Comparison of ENCODE assay signal across 18 cellular contexts in the genomic region with DNA sequence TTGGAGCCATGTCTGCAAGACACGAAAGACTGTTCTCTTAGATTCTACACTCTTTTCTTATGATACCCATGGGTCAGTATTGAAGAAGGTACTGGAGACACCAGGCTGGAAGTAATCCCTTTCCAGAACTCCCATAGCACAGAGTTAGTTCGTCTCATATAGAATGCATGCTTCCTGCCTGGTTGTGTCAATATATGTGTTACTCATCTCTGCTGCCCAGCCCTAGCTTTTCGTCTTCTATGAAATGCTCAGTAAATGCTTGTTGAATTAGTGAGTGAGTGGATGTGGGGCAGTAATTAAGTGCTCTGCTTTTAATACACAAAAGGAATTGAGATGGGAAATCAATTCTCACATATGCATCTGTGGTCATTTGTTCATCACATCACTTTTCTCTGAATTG. TPM values are rescaled to one million over a fixed set of nuclear protein-coding genes. Genes with fewer than 3 reads are reported as not detected.
DNase-seq lines count a peak whose midpoint lies in the region; ATAC-seq and TF ChIP-seq lines count a peak whose summit lies in the region.
"Had no signal": no experiment of that assay in that cellular context is flagged by ENCODE, and none has a peak within 500 bp of the region (broad histone marks: within the 10 kb centered on the region; RNA-seq: fewer than 3 reads in every experiment).

No MANE protein-coding gene starts in this region.

- no peak overlapping the region; the same call in 1 of the 2 replicates for H3K4me3 Mint-ChIP-seq in HFFc6
- H3K4me3 Mint-ChIP-seq: B cell; CD4-positive, alpha-beta T cell; H9; T-cell had no signal

- H3K9me3 Mint-ChIP-seq in HFFc6: no peaks in the 10 kb centered on the region; the same call in 1 of the 2 replicates
- H3K9me3 Mint-ChIP-seq: CD4-positive, alpha-beta T cell had no signal

- DNase-seq in EH (ENCODE audit: low read depth) (peak; percentile 55), HFFc6 (peak; percentile 53), adipocyte (ENCODE audit: low read depth) (peak; percentile 24), cerebellum (ENCODE audit: low spot score) (no peak), NCI-H1105 treated with DMSO at 0.1 percent for 48 hours (lab: John Stamatoyannopoulos, UW) (no peak)
- DNase-seq: CD4-positive, alpha-beta T cell; DMS79; H9; KBM-7; NCI-H1436; NCI-H2029; NCI-H2171 treated with DMSO at 0.1 percent for 48 hours; NCI-H748 treated with DMSO at 0.1 percent for 48 hours; PC-9; T-cell had no signal

- H3K36me3 ChIP-seq in adipocyte (ENCODE audit: control insufficient read depth, insufficient read depth, low read length, severe bottlenecking): no peaks in the 10 kb centered on the region

- peaks cover 27% of the 10 kb centered on the region for H3K4me1 Mint-ChIP-seq in HFFc6 (ENCODE audit: low read depth)
- H3K4me1 Mint-ChIP-seq: B cell, H9, T-cell had no signal

- no peaks in the 10 kb centered on the region for H3K9me3 ChIP-seq in adipocyte (ENCODE audit: control insufficient read depth, low read length)

- peaks cover 4% of the 10 kb centered on the region; the same call in 1 of the 2 replicates for H3K36me3 Mint-ChIP-seq in HFFc6 (ENCODE audit: low read depth)
- H3K36me3 Mint-ChIP-seq: T-cell had no signal

- no peaks in the 10 kb centered on the region for H3K4me1 ChIP-seq in adipocyte (ENCODE audit: control insufficient read depth, insufficient read depth, low read length)

- no peaks in the 10 kb centered on the region; the same call in none of the 2 replicates for H3K27me3 Mint-ChIP-seq in HFFc6 (ENCODE audit: insufficient read depth)
- H3K27me3 Mint-ChIP-seq: CD4-positive, alpha-beta T cell had no signal

- H3K4me3 ChIP-seq in adipocyte (ENCODE audit: low read length): no peak overlapping the region
- H3K4me3 ChIP-seq: PC-9 had no signal

- peak overlapping the region; percentile 56 for H3K27ac Mint-ChIP-seq in HFFc6
- H3K27ac Mint-ChIP-seq: B cell; CD4-positive, alpha-beta T cell; H9; T-cell had no signal

- H3K9ac ChIP-seq in adipocyte (ENCODE audit: low read length): no peak overlapping the region

- no peak for TF ChIP-seq CTCF in HFFc6 (IDR thresholded peaks at IDR 0.05)

- H3K27me3 ChIP-seq in adipocyte (replicated peaks; ENCODE audit: control insufficient read depth, insufficient read depth, low read length): no peaks in the 10 kb centered on the region

- ATAC-seq in esophagus mucosa: peak; percentile 52
- ATAC-seq in GM19023 (IDR thresholded peaks at IDR 0.05; ENCODE audit: unreplicated experiment): no peak
- ATAC-seq: T-cell had no signal

RNA-seq across cellular contexts. Expression of gene ADCY10, which starts 32.1 kb away (rescaled TPM):
- total RNA-seq in HFFc6 (2021; fragmentation: NEBNext Ultra II Directional; extraction: Animal tissue kit (Norgen Biotek cat#: 25700)): under 1 TPM in 4 of 6 experiments, not detected in 2; 0.12 to 0.22 (median 0.17) TPM
- total RNA-seq in esophagus mucosa (not detected), cerebellum (0.27 TPM)

RNA-seq across cellular contexts. Expression of gene DCAF6, which starts 54.7 kb away (rescaled TPM):
- total RNA-seq in HFFc6 (2021; fragmentation: NEBNext Ultra II Directional; extraction: Animal tissue kit (Norgen Biotek cat#: 25700)): 10 to 100 TPM; 52.5 to 59.4 (median 55.3) TPM
- total RNA-seq in esophagus mucosa (32.4 TPM), cerebellum (52.2 TPM)

RNA-seq across cellular contexts. Expression of gene MPC2, which starts 55.1 kb away (rescaled TPM):
- 100 to 1,000 TPM; 109 to 124 (median 119) TPM for total RNA-seq in HFFc6 (2021; fragmentation: NEBNext Ultra II Directional; extraction: Animal tissue kit (Norgen Biotek cat#: 25700))
- total RNA-seq in esophagus mucosa (53.9 TPM), cerebellum (24.3 TPM)

Comparison
In these comparisons a context has a peak if more than half of its experiments do, and no peak if none do; other contexts are left out.
1. DNase-seq: peak in EH (single experiment), HFFc6 (single experiment) and adipocyte (single experiment); none in cerebellum (single experiment) and NCI-H1105 treated with DMSO at 0.1 percent for 48 hours (single experiment).